8 cellular contexts compared by ENCODE assay signal in the genomic region with DNA sequence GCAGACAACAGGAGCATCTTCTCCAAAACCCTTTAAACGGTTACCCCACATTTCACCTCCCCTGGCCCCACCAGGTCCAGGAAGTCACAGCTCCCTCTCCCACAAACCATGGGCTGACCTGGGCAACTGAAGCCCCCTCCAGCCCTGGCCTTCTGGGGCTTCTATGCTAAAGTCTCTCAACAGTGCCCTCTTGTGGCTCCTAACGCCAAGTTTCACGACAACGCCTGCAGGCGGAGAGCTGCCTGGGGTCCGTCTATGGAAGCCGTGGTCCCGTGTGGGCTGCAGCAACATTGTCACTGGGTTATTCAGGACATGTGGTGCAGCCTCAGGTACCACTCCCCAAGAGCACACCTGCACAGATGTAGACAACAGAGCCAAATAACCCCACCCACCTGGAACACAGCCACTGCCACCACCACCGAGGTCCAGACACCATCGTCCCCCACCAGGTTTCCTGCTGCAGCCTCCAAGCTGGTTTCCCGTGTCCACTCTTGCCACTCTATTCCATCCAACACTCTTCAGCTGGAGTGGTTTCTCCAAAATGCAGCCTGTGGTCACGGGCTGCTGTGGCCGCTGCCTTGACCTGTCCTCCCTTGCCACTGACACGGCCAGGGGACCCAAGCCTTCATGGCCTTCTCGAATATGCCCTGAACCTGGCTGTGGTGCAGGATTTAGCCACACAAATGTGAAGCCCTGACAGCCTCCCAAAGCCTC. TPM values are rescaled to one million over a fixed set of nuclear protein-coding genes. Genes with fewer than 3 reads are reported as not detected.
A peak's percentile ranks its signal among the peaks of the same experiment; 100 is the strongest.
DNase-seq lines count a peak whose midpoint lies in the region; ATAC-seq and TF ChIP-seq lines count a peak whose summit lies in the region.

No MANE protein-coding gene starts in this region.

- no peaks in the 10 kb centered on the region for H3K27me3 ChIP-seq in smooth muscle cell (ENCODE audit: low read depth)

- H3K4me3 ChIP-seq in smooth muscle cell: no peak overlapping the region
- no peak overlapping the region for H3K4me3 ChIP-seq in lower leg skin (ENCODE audit: low read depth, poor library complexity, severe bottlenecking)

- H3K9me3 ChIP-seq in smooth muscle cell (replicated peaks; ENCODE audit: low read depth): no peaks in the 10 kb centered on the region

- H3K4me1 ChIP-seq in smooth muscle cell (ENCODE audit: low read depth): no peaks in the 10 kb centered on the region

- H2AFZ ChIP-seq in smooth muscle cell (ENCODE audit: low read depth): no peak overlapping the region

- H3K36me3 ChIP-seq in smooth muscle cell (ENCODE audit: low read depth): no peaks in the 10 kb centered on the region

- H3K9me3 Mint-ChIP-seq in Calu3 (ENCODE audit: low read depth, unreplicated experiment): no peaks in the 10 kb centered on the region

- no peak overlapping the region for H3K4me3 Mint-ChIP-seq in Calu3 (ENCODE audit: low read depth, unreplicated experiment)

- no TSS peak for BruUV-seq in Calu3 (replicated peaks; lab: Mats Ljungman, UMichigan)

- 67% methylated on average over 14 of the region's 15 CpGs for WGBS in smooth muscle cell (ENCODE audit: low lambda C conversion rate)
- WGBS in lower leg skin, 2 donors: 53 to 55% methylated on average over 15 of the region's 15 CpGs

- no peaks in the 10 kb centered on the region for H3K4me1 Mint-ChIP-seq in Calu3 (ENCODE audit: low read depth, unreplicated experiment)

- ATAC-seq in GM19035 (IDR thresholded peaks at IDR 0.05; ENCODE audit: unreplicated experiment): no peak

- H3K27ac Mint-ChIP-seq in Calu3 (ENCODE audit: unreplicated experiment): no peak overlapping the region

- CTCF ChIA-PET in Calu3 (lab: Charles Lee): interaction anchor here (1.2 kb wide), 1 partner anchor 95 kb away, joined by 5 read pairs; no protein-coding TSS in a partner anchor

- intact Hi-C loops in Calu3 (cut with micrococcal nuclease; ENCODE audit: unreplicated experiment) (no loop called here), cardiac septum (cut with DNase I) (no loop called here), lower leg skin (cut with DNase I; ENCODE audit: low total_unique reads) (no loop called here)

- no peaks in the 10 kb centered on the region for H4K20me1 ChIP-seq in smooth muscle cell (ENCODE audit: low read depth)

- H3K27me3 Mint-ChIP-seq in Calu3 (ENCODE audit: unreplicated experiment): no peaks in the 10 kb centered on the region

- no peaks in the 10 kb centered on the region for H3K79me2 ChIP-seq in smooth muscle cell (ENCODE audit: low read depth)

- no peak for TF ChIP-seq POLR2A in lower leg skin (IDR thresholded peaks at IDR 0.05)

- DNase-seq in Calu3: no peak
- peak; percentile 13 for DNase-seq in LHCN-M2 (ENCODE audit: low read depth)
- peak; percentile 34 for DNase-seq in activated T-cell treated with anti-CD3 and anti-CD28 coated beads, Interleukin-2, amount 50 U/mL, for 1 hour
- peak; percentile 75 for DNase-seq in cardiac septum (ENCODE audit: low spot score)
- no peak for DNase-seq in smooth muscle cell (lab: John Stamatoyannopoulos, UW; ENCODE audit: unreplicated experiment)
- DNase-seq in NCI-H187 treated with DMSO at 0.1 percent for 48 hours (lab: John Stamatoyannopoulos, UW): no peak
- DNase-seq in lower leg skin (ENCODE audit: low spot score in 2 of 2): no peak

- H3K9ac ChIP-seq in smooth muscle cell (ENCODE audit: low read depth): no peak overlapping the region

- H3F3A ChIP-seq in smooth muscle cell (ENCODE audit: low read depth): no peaks in the 10 kb centered on the region

- no peak overlapping the region for H3K4me2 ChIP-seq in smooth muscle cell

- peak; percentile 64 for TF ChIP-seq CTCF in Calu3 (IDR thresholded peaks at IDR 0.05; ENCODE audit: unreplicated experiment)
- peak; percentile 60 for TF ChIP-seq CTCF in smooth muscle cell (IDR thresholded peaks at IDR 0.05; ENCODE audit: borderline replicate concordance, insufficient read depth, poor library complexity, severe bottlenecking)
- no peak for TF ChIP-seq CTCF in lower leg skin (IDR thresholded peaks at IDR 0.05)

- H3K27ac ChIP-seq in smooth muscle cell (ENCODE audit: low read depth): no peak overlapping the region

- peaks cover 12% of the 10 kb centered on the region for H3K36me3 Mint-ChIP-seq in Calu3 (ENCODE audit: insufficient read depth, unreplicated experiment)

RNA-seq across cellular contexts. Expression of a gene that starts 19.1 kb away (rescaled TPM):
- total RNA-seq in Calu3 (2022): 3.8 and 3.9 TPM in 2 replicates
- 7.5 and 12.5 TPM in 2 replicates for total RNA-seq in LHCN-M2 (2014; rRNA removed)
- polyA plus RNA-seq in LHCN-M2 (2012): 9.3 TPM
- 3.2 TPM for total RNA-seq in cardiac septum
- total RNA-seq in smooth muscle cell: 1.9 and 7.7 TPM in 2 replicates
- 8.0 and 8.2 TPM in 2 replicates for polyA plus RNA-seq in smooth muscle cell
- total RNA-seq in lower leg skin: 1 to 10 TPM; 1.4 to 2.5 (median 1.9) TPM

Comparison
In these comparisons a context has a peak if more than half of its experiments do, and no peak if none do; other contexts are left out.
1. DNase-seq: peak in LHCN-M2 (single experiment), activated T-cell treated with anti-CD3 and anti-CD28 coated beads, Interleukin-2, amount 50 U/mL, for 1 hour (single experiment) and cardiac septum (single experiment); none in Calu3 (single experiment), smooth muscle cell (single experiment), NCI-H187 treated with DMSO at 0.1 percent for 48 hours (single experiment) and lower leg skin (0 of 2).
2. CTCF ChIP-seq: peak in Calu3 (single experiment) and smooth muscle cell (single experiment); none in lower leg skin (0 of 3).